Comparison of ENCODE assay signal across 20 cellular contexts in genomic region chr1:28037946-28038345, GRCh38. TPM values are rescaled to one million over a fixed set of nuclear protein-coding genes. Genes with fewer than 3 reads are reported as not detected.
DNase-seq lines count a peak whose midpoint lies in the region; ATAC-seq, FAIRE-seq and TF ChIP-seq lines count a peak whose summit lies in the region.
"Had no signal": no experiment of that assay in that cellular context is flagged by ENCODE, and none has a peak within 500 bp of the region (broad histone marks: within the 10 kb centered on the region; RNA-seq: fewer than 3 reads in every experiment).

No MANE protein-coding gene starts in this region.

- H3K9me3 ChIP-seq in PC-3 (ENCODE audit: low read length) (no peaks in the 10 kb centered on the region), parathyroid adenoma (ENCODE audit: control insufficient read depth, low read length) (no peaks in the 10 kb centered on the region)

- H4K20me1 ChIP-seq in PC-3 (ENCODE audit: low read length), result no peaks in the 10 kb centered on the region

- DNase-seq in GM19239 (ENCODE audit: insufficient read length, low spot score) (no peak), PC-3 (peak; percentile 46), epithelial cell of esophagus (ENCODE audit: low read depth) (peak; percentile 74), C1 segment of cervical spinal cord (lab: John Stamatoyannopoulos, UW) (no peak)
- DNase-seq: DMS79; H7; NCI-H1105 treated with DMSO at 0.1 percent for 48 hours; NCI-H2029 treated with DMSO at 0.1 percent for 48 hours; NCI-H345; NCI-H524; NCI-H774; NK-92 treated with Interleukin-12 subunit alpha and Interleukin-12 subunit beta, amount 100 ng/mL, for 24 hours; Right ventricle myocardium superior; SW 1271 had no signal

- no peaks in the 10 kb centered on the region for H3K27me3 ChIP-seq in PC-3 (ENCODE audit: low read length)
- H3K27me3 ChIP-seq in parathyroid adenoma (ENCODE audit: control insufficient read depth, insufficient read depth, low read length), result no peaks in the 10 kb centered on the region

- H3K4me3 ChIP-seq in PC-3 (ENCODE audit: low read length) (no peak overlapping the region), epithelial cell of esophagus (ENCODE audit: low read length) (no peak overlapping the region), parathyroid adenoma (ENCODE audit: low read depth, low read length) (no peak overlapping the region)

- H2AFZ ChIP-seq in PC-3 (ENCODE audit: low read length), result no peak overlapping the region
- no peak overlapping the region for H2AFZ ChIP-seq in parathyroid adenoma

- no peaks in the 10 kb centered on the region for H3K4me1 ChIP-seq in PC-3 (ENCODE audit: insufficient read depth, low read length)
- no peaks in the 10 kb centered on the region for H3K4me1 ChIP-seq in parathyroid adenoma

- TF ChIP-seq CTCF in PC-3 (conservative IDR thresholded peaks at IDR 0.05; ENCODE audit: low read depth, low read length), result no peak
- TF ChIP-seq CTCF in epithelial cell of esophagus (IDR thresholded peaks at IDR 0.05; ENCODE audit: insufficient read depth, low read depth, low read length, missing control alignments), result no peak
- TF ChIP-seq CTCF in parathyroid adenoma (IDR thresholded peaks at IDR 0.05), result no peak

- intact Hi-C loops in PC-3 (cut with micrococcal nuclease), result loop anchor here (5.0 kb wide), 1 partner anchor 49 kb away; the partner anchor contains the start of gene EYA3

- CTCF ChIA-PET in PC-3 (lab: Charles Lee), result no interaction called here

- no peaks in the 10 kb centered on the region for H3F3A ChIP-seq in PC-3 (ENCODE audit: low read length, unreplicated experiment)

- ATAC-seq in PC-3, result no peak
- ATAC-seq in HG03135 (IDR thresholded peaks at IDR 0.05; ENCODE audit: unreplicated experiment), result no peak
- ATAC-seq in GM21529 (IDR thresholded peaks at IDR 0.05; ENCODE audit: unreplicated experiment), result no peak

- H3K4me2 ChIP-seq in PC-3 (ENCODE audit: low read length) (no peak overlapping the region), parathyroid adenoma (ENCODE audit: low read length) (peak overlapping the region; percentile 33)
- H3K4me2 ChIP-seq: KMS-11 had no signal

- H3K27ac ChIP-seq in PC-3 (ENCODE audit: low read length) (no peak overlapping the region), parathyroid adenoma (no peak overlapping the region)
- H3K27ac ChIP-seq: KMS-11 had no signal

- H3K9ac ChIP-seq in PC-3 (ENCODE audit: low read length) (no peak overlapping the region), parathyroid adenoma (no peak overlapping the region)
- H3K9ac ChIP-seq: KMS-11 had no signal

- peak; percentile 66 for FAIRE-seq in GM19239 (lab: Jason Lieb, UNC)
- FAIRE-seq: HTR-8/SVneo, RCC 7860 had no signal

- peaks cover 6% of the 10 kb centered on the region; the same call in 1 of the 2 replicates for H3K36me3 ChIP-seq in PC-3 (ENCODE audit: low read depth, low read length)
- no peaks in the 10 kb centered on the region for H3K36me3 ChIP-seq in parathyroid adenoma (ENCODE audit: control insufficient read depth, insufficient read depth, low read length)

- H3K9me2 ChIP-seq in PC-3 (replicated peaks; ENCODE audit: low read length), result no peaks in the 10 kb centered on the region

- H3K79me2 ChIP-seq in PC-3 (ENCODE audit: low read length), result no peaks in the 10 kb centered on the region
- H3K79me2 ChIP-seq in parathyroid adenoma, result no peaks in the 10 kb centered on the region

- POLR2A ChIA-PET in PC-3 (lab: Charles Lee; ENCODE audit: unreplicated experiment), result no interaction called here

- no TSS peak for BruUV-seq in PC-3 (replicated peaks; lab: Mats Ljungman, UMichigan)

RNA-seq across cellular contexts. Expression of gene EYA3, which starts 50.5 kb away (rescaled TPM):
- total RNA-seq in PC-3 (2014; rRNA removed), result 17.1 and 17.3 TPM in 2 replicates

Comparison
In these comparisons a context has a peak if more than half of its experiments do, and no peak if none do; other contexts are left out.
1. DNase-seq: peak in PC-3 (single experiment) and epithelial cell of esophagus (single experiment); none in GM19239 (single experiment) and C1 segment of cervical spinal cord (0 of 14).